Comparison of ENCODE assay signal across 20 cellular contexts in genomic region chrX:154063234-154063633, GRCh38. TPM values are rescaled to one million over a fixed set of nuclear protein-coding genes. Genes with fewer than 3 reads are reported as not detected.
DNase-seq lines count a peak whose midpoint lies in the region; ATAC-seq and TF ChIP-seq lines count a peak whose summit lies in the region.
"Had no signal": no experiment of that assay in that cellular context is flagged by ENCODE, and none has a peak within 500 bp of the region (broad histone marks: within the 10 kb centered on the region; RNA-seq: fewer than 3 reads in every experiment).

No MANE protein-coding gene starts in this region.

- H3K4me1 ChIP-seq in CD8-positive, alpha-beta T cell (ENCODE audit: insufficient read depth, low read length): peaks cover 49% of the 10 kb centered on the region
- H3K4me1 ChIP-seq in neutrophil (ENCODE audit: control insufficient read depth in 1 of 2, insufficient read depth in 1 of 2, low read depth in 1 of 2, low read length in 1 of 2) (peaks cover 60 to 66% of the 10 kb centered on the region in 2 experiments), sigmoid colon (peaks cover 0 to 72% (median 64%) of the 10 kb centered on the region in 4 donors)

- TF ChIP-seq CTCF in CD8-positive, alpha-beta T cell (IDR thresholded peaks at IDR 0.05): no peak
- TF ChIP-seq CTCF in WERI-Rb-1 (IDR thresholded peaks at IDR 0.05; ENCODE audit: low read depth, low read length) (no peak), neutrophil (IDR thresholded peaks at IDR 0.05) (no peak), sigmoid colon (IDR thresholded peaks at IDR 0.05) (no peak)

- POLR2A ChIA-PET in CD8-positive, alpha-beta T cell (lab: Charles Lee): no interaction called here

- ATAC-seq in activated T-cell treated with anti-CD3 and anti-CD28 coated beads, Interleukin-2, amount 50 U/mL, for 72 hours (replicated peaks in 1 of 2): no peak
- ATAC-seq in CD8-positive, alpha-beta T cell: no peak
- ATAC-seq in GM19324 (IDR thresholded peaks at IDR 0.05; ENCODE audit: low FRiP score, unreplicated experiment): no peak
- ATAC-seq: body of pancreas, HepG2 had no signal

- H3K36me3 ChIP-seq in CD8-positive, alpha-beta T cell (ENCODE audit: insufficient read depth, low read length): no peaks in the 10 kb centered on the region
- H3K36me3 ChIP-seq in WERI-Rb-1 (peaks cover 17% of the 10 kb centered on the region), neutrophil (peaks cover under 1% of the 10 kb centered on the region), sigmoid colon (no peaks in the 10 kb centered on the region)

- H3K4me3 Mint-ChIP-seq in activated T-cell treated with anti-CD3 and anti-CD28 coated beads, Interleukin-2, amount 50 U/mL, for 72 hours: no peak overlapping the region
- no peak overlapping the region for H3K4me3 Mint-ChIP-seq in CD8-positive, alpha-beta T cell
- H3K4me3 Mint-ChIP-seq: type B pancreatic cell had no signal

- no peaks in the 10 kb centered on the region for H3K9me3 Mint-ChIP-seq in activated T-cell treated with anti-CD3 and anti-CD28 coated beads, Interleukin-2, amount 50 U/mL, for 72 hours
- no peaks in the 10 kb centered on the region for H3K9me3 Mint-ChIP-seq in CD8-positive, alpha-beta T cell

- intact Hi-C loops in CD8-positive, alpha-beta T cell (cut with DNase I, micrococcal nuclease): no loop called here
- intact Hi-C loops in sigmoid colon (cut with DNase I): no loop called here

- H3K4me1 Mint-ChIP-seq in activated T-cell treated with anti-CD3 and anti-CD28 coated beads, Interleukin-2, amount 50 U/mL, for 72 hours (ENCODE audit: low read depth): peaks cover 57% of the 10 kb centered on the region
- H3K4me1 Mint-ChIP-seq in CD8-positive, alpha-beta T cell (ENCODE audit: low read depth): peaks cover 78% of the 10 kb centered on the region

- no peaks in the 10 kb centered on the region for H3K27me3 ChIP-seq in CD8-positive, alpha-beta T cell (ENCODE audit: insufficient read depth, low read length)
- H3K27me3 ChIP-seq in WERI-Rb-1 (ENCODE audit: insufficient read depth, low read depth, severe bottlenecking) (no peaks in the 10 kb centered on the region), neutrophil (no peaks in the 10 kb centered on the region), sigmoid colon (no peaks in the 10 kb centered on the region)
- H3K27me3 ChIP-seq: body of pancreas, hepatocyte had no signal

- peaks cover 18% of the 10 kb centered on the region for H3K27me3 Mint-ChIP-seq in activated T-cell treated with anti-CD3 and anti-CD28 coated beads, Interleukin-2, amount 50 U/mL, for 72 hours (ENCODE audit: low read depth)
- H3K27me3 Mint-ChIP-seq in CD8-positive, alpha-beta T cell (ENCODE audit: low read depth): no peaks in the 10 kb centered on the region
- H3K27me3 Mint-ChIP-seq: type B pancreatic cell had no signal

- 74 to 87% methylated on average over 4 of the region's 4 CpGs for WGBS in sigmoid colon, 2 donors

- H3K36me3 Mint-ChIP-seq in activated T-cell treated with anti-CD3 and anti-CD28 coated beads, Interleukin-2, amount 50 U/mL, for 72 hours (ENCODE audit: insufficient read depth in 2 of 2): peaks cover 3 to 4% of the 10 kb centered on the region in 2 donors
- peaks cover 37% of the 10 kb centered on the region for H3K36me3 Mint-ChIP-seq in CD8-positive, alpha-beta T cell

- DNase-seq in activated T-cell treated with anti-CD3 and anti-CD28 coated beads, Interleukin-2, amount 50 U/mL, for 72 hours: no peak
- DNase-seq in activated T-cell treated with anti-CD3 and anti-CD28 coated beads for 4 hours (no peak), WERI-Rb-1 (peak; percentile 36), dermis blood vessel endothelial cell (no peak), sigmoid colon (no peak)
- no peak for DNase-seq in CD8-positive, alpha-beta T cell
- DNase-seq: activated CD8-positive, alpha-beta memory T cell treated with anti-CD3 and anti-CD28 coated beads for 24 hours; activated effector memory CD4-positive, alpha-beta T cell treated with anti-CD3 and anti-CD28 coated beads, Interleukin-2, amount 50 U/mL, for 16 hours; body of pancreas; COR-L47; GM23248; islet precursor cell; NCI-H1436; NCI-H2227 treated with DMSO at 0.1 percent for 48 hours had no signal

- no peak for TF ChIP-seq POLR2A in sigmoid colon (IDR thresholded peaks at IDR 0.05)

- no peaks in the 10 kb centered on the region for H3K9me3 ChIP-seq in CD8-positive, alpha-beta T cell (ENCODE audit: low read length)
- H3K9me3 ChIP-seq in WERI-Rb-1 (ENCODE audit: severe bottlenecking) (no peaks in the 10 kb centered on the region), neutrophil (no peaks in the 10 kb centered on the region), sigmoid colon (no peaks in the 10 kb centered on the region)
- H3K9me3 ChIP-seq: body of pancreas had no signal

- no peak overlapping the region for H3K27ac ChIP-seq in CD8-positive, alpha-beta T cell (ENCODE audit: low read depth, low read length)
- H3K27ac ChIP-seq in WERI-Rb-1 (peak overlapping the region; percentile 76), neutrophil (peak overlapping the region; percentile 58), sigmoid colon (no peak overlapping the region)
- H3K27ac ChIP-seq: body of pancreas, GM23248, hepatocyte, RWPE1 had no signal

- CTCF ChIA-PET in CD8-positive, alpha-beta T cell (lab: Charles Lee): interaction anchor here (0.8 to 1.0 kb wide), 2 partner anchors 11 to 50 kb away, joined by 4 read pairs; no protein-coding TSS in a partner anchor

- no peak overlapping the region for H3K4me3 ChIP-seq in CD8-positive, alpha-beta T cell (ENCODE audit: low read depth, low read length)
- H3K4me3 ChIP-seq in WERI-Rb-1 (ENCODE audit: low read depth, low read length): no peak overlapping the region
- no peak overlapping the region for H3K4me3 ChIP-seq in neutrophil (ENCODE audit: low read depth in 1 of 2, low read length in 1 of 2)
- no peak overlapping the region for H3K4me3 ChIP-seq in sigmoid colon
- H3K4me3 ChIP-seq: body of pancreas, GM23248, hepatocyte had no signal

- H3K27ac Mint-ChIP-seq in activated T-cell treated with anti-CD3 and anti-CD28 coated beads, Interleukin-2, amount 50 U/mL, for 72 hours: peak overlapping the region; percentile 77
- peak overlapping the region; percentile 80 for H3K27ac Mint-ChIP-seq in CD8-positive, alpha-beta T cell
- H3K27ac Mint-ChIP-seq: type B pancreatic cell had no signal

- TF ChIP-seq EP300 in sigmoid colon (IDR thresholded peaks at IDR 0.05): no peak

RNA-seq across cellular contexts. Expression of gene MECP2, which starts 34.3 kb away (rescaled TPM):
- 10 to 100 TPM; 70.4 to 73.5 TPM for total RNA-seq in activated T-cell treated with anti-CD3 and anti-CD28 coated beads, Interleukin-2, amount 50 U/mL, for 72 hours
- 100 to 1,000 TPM; 106 to 204 TPM for total RNA-seq in CD8-positive, alpha-beta T cell
- total RNA-seq in dermis blood vessel endothelial cell: 22.5 and 34.9 TPM in 2 replicates
- total RNA-seq in sigmoid colon: 10 to 100 TPM; 43.9 to 57.9 (median 49.6) TPM
- polyA plus RNA-seq in sigmoid colon: 10 to 100 TPM; 14.4 to 22.5 (median 18.7) TPM

RNA-seq across cellular contexts. Expression of gene IRAK1, which starts 43.5 kb away (rescaled TPM):
- total RNA-seq in activated T-cell treated with anti-CD3 and anti-CD28 coated beads, Interleukin-2, amount 50 U/mL, for 72 hours: 100 to 1,000 TPM; 131 to 150 TPM
- 10 to 100 TPM; 84.8 to 92.5 TPM for total RNA-seq in CD8-positive, alpha-beta T cell
- 53.8 and 81.9 TPM in 2 replicates for total RNA-seq in dermis blood vessel endothelial cell
- total RNA-seq in sigmoid colon: 10 to 100 TPM; 26.8 to 41.7 (median 37.3) TPM
- polyA plus RNA-seq in sigmoid colon: 100 to 1,000 TPM in 1 of 3 donors, 10 to 100 TPM in 2; 67.7 to 103 (median 70.3) TPM

Comparison
In these comparisons a context has a peak if more than half of its experiments do, and no peak if none do; other contexts are left out.
1. H3K27ac ChIP-seq: peak in WERI-Rb-1 (single experiment) and neutrophil (single experiment); none in CD8-positive, alpha-beta T cell (single experiment) and sigmoid colon (0 of 4).